Comparison of ENCODE assay signal across 8 cellular contexts in genomic region chr9:113963017-113963620, GRCh38.
DNase-seq lines count a peak whose midpoint lies in the region; ATAC-seq and TF ChIP-seq lines count a peak whose summit lies in the region.

No MANE protein-coding gene starts in this region.

- TF ChIP-seq CTCF in foreskin keratinocyte (conservative IDR thresholded peaks at IDR 0.05), result peak; percentile 79

- H3K27me3 ChIP-seq in foreskin keratinocyte, result no peaks in the 10 kb centered on the region

- no peak overlapping the region for H3K27ac ChIP-seq in foreskin keratinocyte

- DNase-seq in SIG-M5 treated with dmso at 0.1 percent for 504 hours (lab: John Stamatoyannopoulos, UW; ENCODE audit: unreplicated experiment) (peak; percentile 35), SIG-M5 (lab: John Stamatoyannopoulos, UW) (no peak), HPDE6-E6E7 (ENCODE audit: extremely low spot score) (peak; percentile 43), foreskin keratinocyte (peak in 1 of 2 donors; percentile 20), renal cortical epithelial cell (ENCODE audit: low read depth) (peak; percentile 39), NCI-H187 (lab: John Stamatoyannopoulos, UW) (no peak)

- ATAC-seq in SK-N-SH treated with all-trans-retinoic acid at 6 μM for 48 hours, result peak; percentile 55; the same call in 2 of the 3 replicates
- ATAC-seq in foreskin keratinocyte, result peak; percentile 38
- no peak for ATAC-seq in HG02852 (IDR thresholded peaks at IDR 0.05; ENCODE audit: unreplicated experiment)

- H3K4me1 ChIP-seq in foreskin keratinocyte, result peaks cover 6% of the 10 kb centered on the region

TF ChIP-seq in SK-N-SH treated with all-trans-retinoic acid at 6 μM for 48 hours, 23 proteins besides CTCF, POLR2A, EP300 and RAD21:
- no peak for TF ChIP-seq PPARA (CRISPR knock-in tag; IDR thresholded peaks at IDR 0.05; ENCODE audit: borderline replicate concordance)
- TF ChIP-seq TCF4 (CRISPR knock-in tag; IDR thresholded peaks at IDR 0.05; ENCODE audit: borderline replicate concordance), result no peak
- TF ChIP-seq TSHZ2 (CRISPR knock-in tag; IDR thresholded peaks at IDR 0.05), result no peak
- no peak for TF ChIP-seq ZNF70 (CRISPR knock-in tag; IDR thresholded peaks at IDR 0.05)
- no peak for TF ChIP-seq BACH2 (CRISPR knock-in tag; IDR thresholded peaks at IDR 0.05; ENCODE audit: borderline replicate concordance)
- no peak for TF ChIP-seq CREB5 (CRISPR knock-in tag; IDR thresholded peaks at IDR 0.05; ENCODE audit: low read depth)
- TF ChIP-seq ZNF8 (CRISPR knock-in tag; IDR thresholded peaks at IDR 0.05), result no peak
- TF ChIP-seq ISL1 (CRISPR knock-in tag; IDR thresholded peaks at IDR 0.05), result no peak
- TF ChIP-seq ZNF565 (CRISPR knock-in tag; conservative IDR thresholded peaks at IDR 0.05; ENCODE audit: low read depth), result no peak
- no peak for TF ChIP-seq ESRRG (CRISPR knock-in tag; IDR thresholded peaks at IDR 0.05)
- TF ChIP-seq POU6F1 (CRISPR knock-in tag; IDR thresholded peaks at IDR 0.05; ENCODE audit: borderline replicate concordance, low read depth), result no peak
- no peak for TF ChIP-seq GLIS3 (CRISPR knock-in tag; IDR thresholded peaks at IDR 0.05)
- no peak for TF ChIP-seq TOX (CRISPR knock-in tag; IDR thresholded peaks at IDR 0.05; ENCODE audit: borderline replicate concordance)
- TF ChIP-seq SNAI2 (CRISPR knock-in tag; IDR thresholded peaks at IDR 0.05), result no peak
- TF ChIP-seq ZFP3 (CRISPR knock-in tag; IDR thresholded peaks at IDR 0.05), result no peak
- no peak for TF ChIP-seq PATZ1 (CRISPR knock-in tag; IDR thresholded peaks at IDR 0.05; ENCODE audit: borderline replicate concordance)
- no peak for TF ChIP-seq OSR1 (CRISPR knock-in tag; IDR thresholded peaks at IDR 0.05)
- no peak for TF ChIP-seq CSRNP3 (CRISPR knock-in tag; IDR thresholded peaks at IDR 0.05)
- no peak for TF ChIP-seq CSDC2 (CRISPR knock-in tag; IDR thresholded peaks at IDR 0.05)

Comparison
In these comparisons a context has a peak if more than half of its experiments do, and no peak if none do; other contexts are left out.
1. DNase-seq: peak in SIG-M5 treated with dmso at 0.1 percent for 504 hours (single experiment), HPDE6-E6E7 (single experiment) and renal cortical epithelial cell (single experiment); none in SIG-M5 (single experiment) and NCI-H187 (0 of 2).